In genomic region chr1:245336149-245336983, GRCh38 we compare ENCODE assay signal across 24 cellular contexts.
A peak's percentile ranks its signal among the peaks of the same experiment; 100 is the strongest.
DNase-seq lines count a peak whose midpoint lies in the region; ATAC-seq, FAIRE-seq and TF ChIP-seq lines count a peak whose summit lies in the region.
"Had no signal": no experiment of that assay in that cellular context is flagged by ENCODE, and none has a peak within 500 bp of the region (broad histone marks: within the 10 kb centered on the region; RNA-seq: fewer than 3 reads in every experiment).

No MANE protein-coding gene starts in this region.

- no peak overlapping the region for H3K9ac ChIP-seq in kidney (ENCODE audit: low read length in 2 of 2)
- H3K9ac ChIP-seq: neural progenitor cell had no signal

- intact Hi-C loops in body of pancreas (cut with DNase I) (no loop called here), stomach (cut with DNase I; ENCODE audit: low total_unique reads) (no loop called here), kidney (cut with DNase I) (no loop called here)

- TF ChIP-seq EP300 in stomach (IDR thresholded peaks at IDR 0.05) = no peak

- no peak for TF ChIP-seq POLR2A in body of pancreas (IDR thresholded peaks at IDR 0.05)
- TF ChIP-seq POLR2A in stomach (IDR thresholded peaks at IDR 0.05) = no peak

- WGBS in body of pancreas, 2 donors = 48 to 54% methylated on average over 22 of the region's 22 CpGs
- 45 to 80% (median 72%) methylated on average over 22 of the region's 22 CpGs for WGBS in stomach, 5 donors

- ATAC-seq in body of pancreas (peak; percentile 67), HG03520 (IDR thresholded peaks at IDR 0.05; ENCODE audit: unreplicated experiment) (no peak)
- ATAC-seq: activated CD8-positive, alpha-beta T cell treated with anti-CD3 and anti-CD28 coated beads for 36 hours; heart right ventricle; stimulated activated naive B cell treated with anti-CD40 and anti-IgM and Interleukin-4, amounts not matched to agents 10 μg/mL and 1 μg/mL and 100 μg/mL, for 72 hours had no signal

- DNase-seq in HT-29 (ENCODE audit: low spot score) (peak; percentile 6), body of pancreas (peak in 1 of 4 donors; percentile 26), kidney glomerular epithelial cell (lab: John Stamatoyannopoulos, UW) (peak; percentile 34), stomach (peak; percentile 51), kidney (no peak)
- DNase-seq in stimulated activated naive CD4-positive, alpha-beta T cell (lab: John Stamatoyannopoulos, UW) = no peak
- DNase-seq: activated CD8-positive, alpha-beta T cell treated with anti-CD3 and anti-CD28 coated beads for 36 hours; activated naive CD4-positive, alpha-beta T cell treated with anti-CD3 and anti-CD28 coated beads, Interleukin-2, amount 50 U/mL, for 16 hours; activated T-cell treated with anti-CD3 and anti-CD28 coated beads, Interleukin-2, amount 50 U/mL, for 1 hour; AML-193; heart right ventricle; mesenchymal stem cell; NCI-H1436; NCI-H2171; NCI-H69; retina; Right ventricle myocardium superior; stimulated activated naive B cell treated with anti-CD40 and anti-IgM and Interleukin-4, amounts not matched to agents 10 μg/mL and 1 μg/mL and 100 μg/mL, for 72 hours had no signal

- TF ChIP-seq CTCF in body of pancreas (IDR thresholded peaks at IDR 0.05) = no peak
- no peak for TF ChIP-seq CTCF in stomach (IDR thresholded peaks at IDR 0.05)
- no peak for TF ChIP-seq CTCF in kidney (IDR thresholded peaks at IDR 0.05; ENCODE audit: borderline replicate concordance, extremely low read depth, insufficient read depth)

- H3K27ac ChIP-seq in body of pancreas = peak overlapping the region in 1 of 4 donors; percentile 28
- peak overlapping the region; percentile 25 to 71 (median 41) for H3K27ac ChIP-seq in stomach
- peak overlapping the region in 1 of 2 donors; percentile 63 for H3K27ac ChIP-seq in kidney (ENCODE audit: low read depth in 2 of 2, low read length in 2 of 2)
- H3K27ac ChIP-seq: ascending aorta, heart right ventricle, neural progenitor cell, tibial nerve had no signal

- no peaks in the 10 kb centered on the region for H3K27me3 ChIP-seq in body of pancreas
- no peaks in the 10 kb centered on the region for H3K27me3 ChIP-seq in stomach
- H3K27me3 ChIP-seq: ascending aorta, heart right ventricle, tibial nerve had no signal

- FAIRE-seq in kidney (lab: Jason Lieb, UNC) = no peak
- FAIRE-seq: colon, islet of Langerhans had no signal

- H3K9me3 ChIP-seq in body of pancreas = no peaks in the 10 kb centered on the region
- no peaks in the 10 kb centered on the region for H3K9me3 ChIP-seq in stomach
- H3K9me3 ChIP-seq in kidney (ENCODE audit: control insufficient read depth in 1 of 2, low read length in 2 of 2) = no peaks in the 10 kb centered on the region
- H3K9me3 ChIP-seq: ascending aorta, heart right ventricle, tibial nerve had no signal

- H3K4me3 ChIP-seq in body of pancreas (no peak overlapping the region), stomach (no peak overlapping the region), kidney (ENCODE audit: low read length in 2 of 2) (no peak overlapping the region)
- H3K4me3 ChIP-seq: ascending aorta, heart right ventricle, neural progenitor cell, tibial nerve had no signal

- H3K36me3 ChIP-seq in body of pancreas (replicated peaks in 1 of 2; ENCODE audit: insufficient read depth in 1 of 2, low read depth in 2 of 2) (no peaks in the 10 kb centered on the region), stomach (no peaks in the 10 kb centered on the region), kidney (ENCODE audit: control insufficient read depth in 1 of 2, insufficient read depth in 2 of 2, low read length in 2 of 2) (no peaks in the 10 kb centered on the region)
- H3K36me3 ChIP-seq: ascending aorta, heart right ventricle, neural progenitor cell, tibial nerve had no signal

- no peaks in the 10 kb centered on the region for H3K4me1 ChIP-seq in body of pancreas
- peaks cover 3 to 17% (median 6%) of the 10 kb centered on the region in 4 donors for H3K4me1 ChIP-seq in stomach
- H3K4me1 ChIP-seq in kidney (ENCODE audit: control insufficient read depth in 1 of 2, insufficient read depth in 1 of 2, low read depth in 1 of 2, low read length in 2 of 2) = peaks cover 0 to 4% of the 10 kb centered on the region in 2 donors
- H3K4me1 ChIP-seq: ascending aorta, neural progenitor cell, tibial nerve had no signal

Comparison
In these comparisons a context has a peak if more than half of its experiments do, and no peak if none do; other contexts are left out.
1. DNase-seq: peak in HT-29 (single experiment), kidney glomerular epithelial cell (single experiment) and stomach (single experiment); none in stimulated activated naive CD4-positive, alpha-beta T cell (0 of 6) and kidney (single experiment).